In the genomic region with DNA sequence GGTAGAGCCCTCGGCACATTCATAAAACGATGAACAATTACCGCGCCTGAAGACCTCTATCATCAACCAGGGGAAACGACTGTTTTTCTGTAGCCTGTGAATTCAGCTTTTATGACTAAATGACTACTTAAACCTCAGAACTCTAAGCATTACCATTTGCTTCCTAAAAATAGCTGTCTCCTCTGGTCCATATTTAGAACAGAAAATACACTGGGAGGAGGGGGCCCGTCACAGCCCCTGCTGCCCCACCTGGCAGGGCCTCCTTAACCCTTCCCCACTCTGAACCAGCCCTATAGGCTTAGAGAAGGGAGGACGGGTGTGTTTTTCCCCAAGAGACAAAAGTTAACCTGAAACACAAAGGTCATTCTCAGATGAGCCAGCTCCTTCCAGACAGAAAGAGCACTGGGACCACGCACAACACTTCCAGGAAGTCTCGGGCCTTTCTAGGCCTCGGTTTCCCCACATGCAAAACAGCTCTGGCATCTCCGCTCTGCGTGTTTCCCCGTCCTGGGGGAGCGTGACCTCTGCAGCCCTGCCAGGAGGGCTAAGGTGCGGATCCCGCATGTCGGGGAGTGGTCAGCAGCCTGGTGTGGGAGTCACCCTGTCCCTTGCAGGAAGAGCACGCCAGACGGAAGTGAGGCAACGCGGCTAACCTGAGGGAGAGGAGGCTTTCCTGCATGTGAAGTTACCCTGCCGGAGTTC, we compare ENCODE assay signal across 20 cellular contexts.
DNase-seq lines count a peak whose midpoint lies in the region; ATAC-seq and TF ChIP-seq lines count a peak whose summit lies in the region.
"Had no signal": no experiment of that assay in that cellular context is flagged by ENCODE, and none has a peak within 500 bp of the region (broad histone marks: within the 10 kb centered on the region; RNA-seq: fewer than 3 reads in every experiment).

No MANE protein-coding gene starts in this region.

- H3K27me3 Mint-ChIP-seq in brain = peaks cover 3% of the 10 kb centered on the region
- peaks cover 20% of the 10 kb centered on the region for H3K27me3 Mint-ChIP-seq in neural progenitor cell (ENCODE audit: insufficient read depth, low read depth)

- no peaks in the 10 kb centered on the region for H3K27me3 ChIP-seq in neural progenitor cell
- no peaks in the 10 kb centered on the region for H3K27me3 ChIP-seq in upper lobe of left lung
- H3K27me3 ChIP-seq: esophagus muscularis mucosa had no signal

- peak overlapping the region in 3 of 5 experiments; percentile 16 to 65 (median 18) for H3K4me3 Mint-ChIP-seq in brain
- H3K4me3 Mint-ChIP-seq in neural progenitor cell = no peak overlapping the region
- H3K4me3 Mint-ChIP-seq: CD4-positive, alpha-beta memory T cell; HFFc6; mesothelial cell of epicardium had no signal

- no peak for ATAC-seq in upper lobe of left lung (ENCODE audit: low FRiP score in 2 of 2)
- ATAC-seq in GM21515 (IDR thresholded peaks at IDR 0.05; ENCODE audit: unreplicated experiment) = no peak
- ATAC-seq in HG03025 (IDR thresholded peaks at IDR 0.05; ENCODE audit: low FRiP score, unreplicated experiment) = no peak
- ATAC-seq: activated CD4-positive, CD25-positive, alpha-beta regulatory T cell treated with anti-CD3 and anti-CD28 coated beads, Interleukin-2, amount 50 U/mL, for 24 hours; activated naive CD4-positive, alpha-beta T cell treated with anti-CD3 and anti-CD28 coated beads, Interleukin-2, amount 50 U/mL, for 72 hours had no signal

- H3K4me1 ChIP-seq in neural progenitor cell = peaks cover 20% of the 10 kb centered on the region
- no peaks in the 10 kb centered on the region for H3K4me1 ChIP-seq in upper lobe of left lung

- H3K36me3 Mint-ChIP-seq in brain = no peaks in the 10 kb centered on the region
- H3K36me3 Mint-ChIP-seq in neural progenitor cell = no peaks in the 10 kb centered on the region
- H3K36me3 Mint-ChIP-seq: mesothelial cell of epicardium had no signal

- H3K4me3 ChIP-seq in neural progenitor cell (no peak overlapping the region), upper lobe of left lung (no peak overlapping the region)
- H3K4me3 ChIP-seq: esophagus muscularis mucosa had no signal

- H3K27ac Mint-ChIP-seq in brain (peak overlapping the region; percentile 53 to 97 (median 88)), neural progenitor cell (peak overlapping the region; percentile 95)
- H3K27ac Mint-ChIP-seq: activated naive CD4-positive, alpha-beta T cell treated with anti-CD3 and anti-CD28 coated beads, Interleukin-2, amount 50 U/mL, for 72 hours; CD4-positive, alpha-beta memory T cell; HFFc6; mesothelial cell of epicardium had no signal

- no peaks in the 10 kb centered on the region for H3F3A ChIP-seq in neural progenitor cell (ENCODE audit: low read depth)

- H3K4me1 Mint-ChIP-seq in brain (peaks cover 44% of the 10 kb centered on the region), neural progenitor cell (peaks cover 28% of the 10 kb centered on the region)
- H3K4me1 Mint-ChIP-seq: CD4-positive, alpha-beta memory T cell had no signal

- TF ChIP-seq EP300 in upper lobe of left lung (IDR thresholded peaks at IDR 0.05) = no peak

- peak; percentile 47 for DNase-seq in activated effector memory CD4-positive, alpha-beta T cell treated with anti-CD3 and anti-CD28 coated beads, Interleukin-2, amount 50 U/mL, for 16 hours
- no peak for DNase-seq in activated effector memory CD4-positive, alpha-beta T cell treated with Interleukin-2 at 50 U/mL for 16 hours
- no peak for DNase-seq in neural progenitor cell (ENCODE audit: low spot score)
- DNase-seq in upper lobe of left lung = peak; percentile 18 to 42
- DNase-seq in DMS153 treated with DMSO at 0.1 percent for 48 hours (lab: John Stamatoyannopoulos, UW; ENCODE audit: unreplicated experiment) = no peak
- DNase-seq: activated CD8-positive, alpha-beta memory T cell treated with anti-CD3 and anti-CD28 coated beads, Interleukin-2, amount 50 U/mL, for 4 hours; CD4-positive, alpha-beta memory T cell; DND-41; HFFc6; IMR-90; NCI-H1048; nucleus accumbens; SHP77 had no signal

- H3K27ac ChIP-seq in neural progenitor cell (no peak overlapping the region), upper lobe of left lung (no peak overlapping the region)

- no peaks in the 10 kb centered on the region for H3K36me3 ChIP-seq in neural progenitor cell
- H3K36me3 ChIP-seq in upper lobe of left lung = no peaks in the 10 kb centered on the region
- H3K36me3 ChIP-seq: esophagus muscularis mucosa had no signal

- no peaks in the 10 kb centered on the region for H3K79me2 ChIP-seq in neural progenitor cell (ENCODE audit: low read depth)

- TF ChIP-seq CTCF in brain (conservative IDR thresholded peaks at IDR 0.05) = no peak
- TF ChIP-seq CTCF in neural progenitor cell (IDR thresholded peaks at IDR 0.05) = no peak
- no peak for TF ChIP-seq CTCF in upper lobe of left lung (IDR thresholded peaks at IDR 0.05)

- peak overlapping the region; percentile 36 for H2AFZ ChIP-seq in neural progenitor cell (replicated peaks)

- no peaks in the 10 kb centered on the region for H3K9me3 ChIP-seq in neural progenitor cell (ENCODE audit: low read depth)
- H3K9me3 ChIP-seq in upper lobe of left lung = no peaks in the 10 kb centered on the region
- H3K9me3 ChIP-seq: esophagus muscularis mucosa had no signal

- no peak for TF ChIP-seq POLR2A in upper lobe of left lung (IDR thresholded peaks at IDR 0.05)

- H3K9me3 Mint-ChIP-seq in brain (peaks cover 0 to 6% (median 0%) of the 10 kb centered on the region in 5 experiments), neural progenitor cell (peaks cover 2% of the 10 kb centered on the region)
- H3K9me3 Mint-ChIP-seq: mesothelial cell of epicardium had no signal

- H4K20me1 ChIP-seq in neural progenitor cell (ENCODE audit: low read depth) = no peaks in the 10 kb centered on the region

- H3K4me2 ChIP-seq in neural progenitor cell = no peak overlapping the region

- no peak overlapping the region for H3K9ac ChIP-seq in neural progenitor cell

- 75 to 77% methylated on average over 22 of the region's 22 CpGs for WGBS in upper lobe of left lung, 2 donors

Comparison
In these comparisons a context has a peak if more than half of its experiments do, and no peak if none do; other contexts are left out.
1. DNase-seq: peak in activated effector memory CD4-positive, alpha-beta T cell treated with anti-CD3 and anti-CD28 coated beads, Interleukin-2, amount 50 U/mL, for 16 hours (single experiment) and upper lobe of left lung (2 of 2); none in activated effector memory CD4-positive, alpha-beta T cell treated with Interleukin-2 at 50 U/mL for 16 hours (single experiment), neural progenitor cell (single experiment) and DMS153 treated with DMSO at 0.1 percent for 48 hours (single experiment).